1 cellular context compared by ENCODE assay signal in the genomic region with DNA sequence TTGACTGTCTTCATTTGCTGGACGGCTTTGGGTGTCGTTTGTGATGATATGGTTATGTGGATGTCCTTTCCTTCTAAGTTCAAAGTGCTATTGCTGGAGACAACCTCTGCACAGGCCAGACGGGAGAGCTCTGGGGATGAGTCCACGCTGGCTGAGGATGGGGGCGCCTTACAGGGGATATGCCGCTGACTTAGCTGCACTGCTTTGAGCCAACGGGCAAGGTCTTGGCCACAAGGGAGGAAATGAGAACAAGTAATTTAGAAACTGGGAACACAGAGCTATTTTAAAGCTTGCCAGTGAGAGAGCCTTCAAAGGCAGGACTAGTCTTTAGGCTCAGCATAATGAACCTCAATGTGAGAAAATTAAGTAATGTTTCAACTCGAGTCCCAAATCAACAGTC.
TF ChIP-seq lines count a peak whose summit lies in the region.

No MANE protein-coding gene starts in this region.

TF ChIP-seq in GM23338, 12 proteins besides CTCF, POLR2A, EP300 and RAD21 (continued from another document):
- TF ChIP-seq ZNF114 (CRISPR knock-in tag; IDR thresholded peaks at IDR 0.05) (no peak), POLR2AphosphoS5 (IDR thresholded peaks at IDR 0.05; ENCODE audit: low read depth) (no peak), CREB1 (CRISPR knock-in tag; IDR thresholded peaks at IDR 0.05; ENCODE audit: low read depth) (no peak), EZH2 (IDR thresholded peaks at IDR 0.05; ENCODE audit: low read depth, unreplicated experiment) (no peak)
- TF ChIP-seq, protein P1, sequence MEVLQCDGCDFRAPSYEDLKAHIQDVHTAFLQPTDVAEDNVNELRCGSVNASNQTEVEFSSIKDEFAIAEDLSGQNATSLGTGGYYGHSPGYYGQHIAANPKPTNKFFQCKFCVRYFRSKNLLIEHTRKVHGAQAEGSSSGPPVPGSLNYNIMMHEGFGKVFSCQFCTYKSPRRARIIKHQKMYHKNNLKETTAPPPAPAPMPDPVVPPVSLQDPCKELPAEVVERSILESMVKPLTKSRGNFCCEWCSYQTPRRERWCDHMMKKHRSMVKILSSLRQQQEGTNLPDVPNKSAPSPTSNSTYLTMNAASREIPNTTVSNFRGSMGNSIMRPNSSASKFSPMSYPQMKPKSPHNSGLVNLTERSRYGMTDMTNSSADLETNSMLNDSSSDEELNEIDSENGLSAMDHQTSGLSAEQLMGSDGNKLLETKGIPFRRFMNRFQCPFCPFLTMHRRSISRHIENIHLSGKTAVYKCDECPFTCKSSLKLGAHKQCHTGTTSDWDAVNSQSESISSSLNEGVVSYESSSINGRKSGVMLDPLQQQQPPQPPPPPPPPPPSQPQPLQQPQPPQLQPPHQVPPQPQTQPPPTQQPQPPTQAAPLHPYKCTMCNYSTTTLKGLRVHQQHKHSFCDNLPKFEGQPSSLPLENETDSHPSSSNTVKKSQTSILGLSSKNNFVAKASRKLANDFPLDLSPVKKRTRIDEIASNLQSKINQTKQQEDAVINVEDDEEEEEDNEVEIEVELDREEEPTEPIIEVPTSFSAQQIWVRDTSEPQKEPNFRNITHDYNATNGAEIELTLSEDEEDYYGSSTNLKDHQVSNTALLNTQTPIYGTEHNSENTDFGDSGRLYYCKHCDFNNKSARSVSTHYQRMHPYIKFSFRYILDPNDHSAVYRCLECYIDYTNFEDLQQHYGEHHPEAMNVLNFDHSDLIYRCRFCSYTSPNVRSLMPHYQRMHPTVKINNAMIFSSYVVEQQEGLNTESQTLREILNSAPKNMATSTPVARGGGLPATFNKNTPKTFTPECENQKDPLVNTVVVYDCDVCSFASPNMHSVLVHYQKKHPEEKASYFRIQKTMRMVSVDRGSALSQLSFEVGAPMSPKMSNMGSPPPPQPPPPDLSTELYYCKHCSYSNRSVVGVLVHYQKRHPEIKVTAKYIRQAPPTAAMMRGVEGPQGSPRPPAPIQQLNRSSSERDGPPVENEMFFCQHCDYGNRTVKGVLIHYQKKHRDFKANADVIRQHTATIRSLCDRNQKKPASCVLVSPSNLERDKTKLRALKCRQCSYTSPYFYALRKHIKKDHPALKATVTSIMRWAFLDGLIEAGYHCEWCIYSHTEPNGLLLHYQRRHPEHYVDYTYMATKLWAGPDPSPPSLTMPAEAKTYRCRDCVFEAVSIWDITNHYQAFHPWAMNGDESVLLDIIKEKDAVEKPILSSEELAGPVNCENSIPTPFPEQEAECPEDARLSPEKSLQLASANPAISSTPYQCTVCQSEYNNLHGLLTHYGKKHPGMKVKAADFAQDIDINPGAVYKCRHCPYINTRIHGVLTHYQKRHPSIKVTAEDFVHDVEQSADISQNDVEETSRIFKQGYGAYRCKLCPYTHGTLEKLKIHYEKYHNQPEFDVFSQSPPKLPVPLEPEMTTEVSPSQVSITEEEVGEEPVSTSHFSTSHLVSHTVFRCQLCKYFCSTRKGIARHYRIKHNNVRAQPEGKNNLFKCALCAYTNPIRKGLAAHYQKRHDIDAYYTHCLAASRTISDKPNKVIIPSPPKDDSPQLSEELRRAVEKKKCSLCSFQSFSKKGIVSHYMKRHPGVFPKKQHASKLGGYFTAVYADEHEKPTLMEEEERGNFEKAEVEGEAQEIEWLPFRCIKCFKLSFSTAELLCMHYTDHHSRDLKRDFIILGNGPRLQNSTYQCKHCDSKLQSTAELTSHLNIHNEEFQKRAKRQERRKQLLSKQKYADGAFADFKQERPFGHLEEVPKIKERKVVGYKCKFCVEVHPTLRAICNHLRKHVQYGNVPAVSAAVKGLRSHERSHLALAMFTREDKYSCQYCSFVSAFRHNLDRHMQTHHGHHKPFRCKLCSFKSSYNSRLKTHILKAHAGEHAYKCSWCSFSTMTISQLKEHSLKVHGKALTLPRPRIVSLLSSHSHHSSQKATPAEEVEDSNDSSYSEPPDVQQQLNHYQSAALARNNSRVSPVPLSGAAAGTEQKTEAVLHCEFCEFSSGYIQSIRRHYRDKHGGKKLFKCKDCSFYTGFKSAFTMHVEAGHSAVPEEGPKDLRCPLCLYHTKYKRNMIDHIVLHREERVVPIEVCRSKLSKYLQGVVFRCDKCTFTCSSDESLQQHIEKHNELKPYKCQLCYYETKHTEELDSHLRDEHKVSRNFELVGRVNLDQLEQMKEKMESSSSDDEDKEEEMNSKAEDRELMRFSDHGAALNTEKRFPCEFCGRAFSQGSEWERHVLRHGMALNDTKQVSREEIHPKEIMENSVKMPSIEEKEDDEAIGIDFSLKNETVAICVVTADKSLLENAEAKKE (CRISPR knock-in tag; IDR thresholded peaks at IDR 0.05) = no peak
- TF ChIP-seq, protein P2, sequence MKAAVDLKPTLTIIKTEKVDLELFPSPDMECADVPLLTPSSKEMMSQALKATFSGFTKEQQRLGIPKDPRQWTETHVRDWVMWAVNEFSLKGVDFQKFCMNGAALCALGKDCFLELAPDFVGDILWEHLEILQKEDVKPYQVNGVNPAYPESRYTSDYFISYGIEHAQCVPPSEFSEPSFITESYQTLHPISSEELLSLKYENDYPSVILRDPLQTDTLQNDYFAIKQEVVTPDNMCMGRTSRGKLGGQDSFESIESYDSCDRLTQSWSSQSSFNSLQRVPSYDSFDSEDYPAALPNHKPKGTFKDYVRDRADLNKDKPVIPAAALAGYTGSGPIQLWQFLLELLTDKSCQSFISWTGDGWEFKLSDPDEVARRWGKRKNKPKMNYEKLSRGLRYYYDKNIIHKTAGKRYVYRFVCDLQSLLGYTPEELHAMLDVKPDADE (IDR thresholded peaks at IDR 0.05) = no peak
